In the genomic region with DNA sequence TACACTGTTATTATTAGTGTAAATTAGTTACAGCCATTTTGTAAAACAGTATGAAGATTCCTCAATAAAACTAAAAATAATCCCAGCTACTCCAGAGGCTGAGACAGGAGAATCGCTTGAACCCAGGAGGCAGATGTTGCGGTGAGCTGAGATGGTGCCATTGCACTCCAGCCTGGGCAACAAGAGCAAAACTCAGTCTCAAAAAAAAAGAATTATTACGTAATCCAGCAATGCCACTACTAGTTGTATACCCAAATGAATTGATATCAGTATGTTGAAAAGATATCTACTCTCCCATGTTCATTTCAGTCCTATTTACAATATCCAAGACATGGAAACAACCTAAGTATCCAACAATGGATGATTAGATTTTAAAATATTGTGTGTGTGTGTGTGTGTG, we compare ENCODE assay signal across 40 cellular contexts.
"Had no signal": no experiment of that assay in that cellular context is flagged by ENCODE, and none has a peak within 500 bp of the region (broad histone marks: within the 10 kb centered on the region; RNA-seq: fewer than 3 reads in every experiment).

No MANE protein-coding gene starts in this region.

- H3K9me3 ChIP-seq: adrenal gland, ascending aorta, body of pancreas, breast epithelium had no signal

- H3K4me1 Mint-ChIP-seq: activated naive CD4-positive, alpha-beta T cell treated with anti-CD3 and anti-CD28 coated beads, Interleukin-2, amount 10 ng/mL, durations not matched to agents 7 days and 5 days; activated naive CD4-positive, alpha-beta T cell treated with anti-CD3 and anti-CD28 coated beads, Interleukin-2, amount 50 U/mL, for 24 hours; activated naive CD8-positive, alpha-beta T cell treated with anti-CD3 and anti-CD28 coated beads for 36 hours; activated naive CD8-positive, alpha-beta T cell treated with anti-CD3 and anti-CD28 coated beads, Interleukin-2, amount 10 ng/mL, durations not matched to agents 7 days and 5 days; activated naive CD8-positive, alpha-beta T cell treated with anti-CD3 and anti-CD28 coated beads, Interleukin-2, amount 50 U/mL, for 24 hours; activated T-helper 17 cell treated with anti-CD3 and anti-CD28 coated beads, Interleukin-2, amount 50 U/mL, for 72 hours; central memory CD8-positive, alpha-beta T cell had no signal

- H3K27ac Mint-ChIP-seq: activated naive CD4-positive, alpha-beta T cell treated with anti-CD3 and anti-CD28 coated beads for 36 hours; activated naive CD4-positive, alpha-beta T cell treated with anti-CD3 and anti-CD28 coated beads, Interleukin-2, amount 10 ng/mL, durations not matched to agents 7 days and 5 days; activated naive CD4-positive, alpha-beta T cell treated with anti-CD3 and anti-CD28 coated beads, Interleukin-2, amount 50 U/mL, for 24 hours; activated naive CD4-positive, alpha-beta T cell treated with anti-CD3 and anti-CD28 coated beads, Interleukin-2, amount 50 U/mL, for 72 hours; activated naive CD8-positive, alpha-beta T cell; activated naive CD8-positive, alpha-beta T cell treated with anti-CD3 and anti-CD28 coated beads for 36 hours; activated naive CD8-positive, alpha-beta T cell treated with anti-CD3 and anti-CD28 coated beads, Interleukin-2, amount 10 ng/mL, durations not matched to agents 7 days and 5 days; activated naive CD8-positive, alpha-beta T cell treated with anti-CD3 and anti-CD28 coated beads, Interleukin-2, amount 50 U/mL, for 24 hours; activated T-cell treated with anti-CD3 and anti-CD28 coated beads, Interleukin-2, amount 50 U/mL, for 24 hours; activated T-cell treated with anti-CD3 and anti-CD28 coated beads, Interleukin-2, amount 50 U/mL, for 72 hours; activated T-helper 1 cell treated with anti-CD3 and anti-CD28 coated beads, Interleukin-12 subunit alpha, Interleukin-12 subunit beta, Interleukin-2, Interleukin-4 antibody, amounts not matched to agents 30 ng/mL and 10 ng/mL and 1 ng/mL, durations not matched to agents 14 hours and 24 hours and 36 hours; activated T-helper 17 cell treated with anti-CD3 and anti-CD28 coated beads, Interleukin-2, amount 50 U/mL, for 72 hours; activated T-helper 2 cell treated with anti-CD3 and anti-CD28 coated beads, Interferon-gamma antibody, Interleukin-2, Interleukin-4, amounts not matched to agents 10 μg/mL and 5 μg/mL and 100 μg/mL, durations not matched to agents 14 hours and 24 hours and 36 hours; brain had no signal

- H3K36me3 Mint-ChIP-seq: activated naive CD4-positive, alpha-beta T cell treated with anti-CD3 and anti-CD28 coated beads, Interleukin-2, amount 10 ng/mL, durations not matched to agents 7 days and 5 days; activated naive CD4-positive, alpha-beta T cell treated with anti-CD3 and anti-CD28 coated beads, Interleukin-2, amount 50 U/mL, for 24 hours; activated naive CD8-positive, alpha-beta T cell; activated naive CD8-positive, alpha-beta T cell treated with anti-CD3 and anti-CD28 coated beads for 36 hours; activated naive CD8-positive, alpha-beta T cell treated with anti-CD3 and anti-CD28 coated beads, Interleukin-2, amount 10 ng/mL, durations not matched to agents 7 days and 5 days had no signal

- H3K36me3 ChIP-seq: adrenal gland, ascending aorta, brain microvascular endothelial cell, breast epithelium, cardiac muscle cell had no signal

- H3K27me3 ChIP-seq: adrenal gland, ascending aorta, body of pancreas, brain microvascular endothelial cell, cardiac muscle cell had no signal

- H3K4me3 ChIP-seq: adrenal gland, ascending aorta, body of pancreas, breast epithelium, cardiac muscle cell had no signal

- H3K27me3 Mint-ChIP-seq: activated naive CD4-positive, alpha-beta T cell treated with anti-CD3 and anti-CD28 coated beads, Interleukin-2, amount 10 ng/mL, durations not matched to agents 7 days and 5 days; activated naive CD8-positive, alpha-beta T cell; activated naive CD8-positive, alpha-beta T cell treated with anti-CD3 and anti-CD28 coated beads for 36 hours; activated naive CD8-positive, alpha-beta T cell treated with anti-CD3 and anti-CD28 coated beads, Interleukin-2, amount 10 ng/mL, durations not matched to agents 7 days and 5 days; activated T-cell treated with anti-CD3 and anti-CD28 coated beads, Interleukin-2, amount 50 U/mL, for 24 hours; brain had no signal

- H3K4me3 Mint-ChIP-seq: activated naive CD4-positive, alpha-beta T cell treated with anti-CD3 and anti-CD28 coated beads for 36 hours; activated naive CD4-positive, alpha-beta T cell treated with anti-CD3 and anti-CD28 coated beads, Interleukin-2, amount 10 ng/mL, durations not matched to agents 7 days and 5 days; activated naive CD4-positive, alpha-beta T cell treated with anti-CD3 and anti-CD28 coated beads, Interleukin-2, amount 50 U/mL, for 24 hours; activated naive CD8-positive, alpha-beta T cell; activated naive CD8-positive, alpha-beta T cell treated with anti-CD3 and anti-CD28 coated beads for 36 hours; activated naive CD8-positive, alpha-beta T cell treated with anti-CD3 and anti-CD28 coated beads, Interleukin-2, amount 10 ng/mL, durations not matched to agents 7 days and 5 days; activated naive CD8-positive, alpha-beta T cell treated with anti-CD3 and anti-CD28 coated beads, Interleukin-2, amount 50 U/mL, for 24 hours; activated T-cell treated with anti-CD3 and anti-CD28 coated beads, Interleukin-2, amount 50 U/mL, for 24 hours; activated T-cell treated with anti-CD3 and anti-CD28 coated beads, Interleukin-2, amount 50 U/mL, for 4 hours; activated T-cell treated with anti-CD3 and anti-CD28 coated beads, Interleukin-2, amount 50 U/mL, for 72 hours; activated T-helper 1 cell treated with anti-CD3 and anti-CD28 coated beads, Interleukin-12 subunit alpha, Interleukin-12 subunit beta, Interleukin-2, Interleukin-4 antibody, amounts not matched to agents 30 ng/mL and 10 ng/mL and 1 ng/mL, durations not matched to agents 14 hours and 24 hours and 36 hours; activated T-helper 17 cell treated with anti-CD3 and anti-CD28 coated beads, Interleukin-2, amount 50 U/mL, for 72 hours; brain; central memory CD8-positive, alpha-beta T cell had no signal

- DNase-seq: activated effector memory CD4-positive, alpha-beta T cell treated with anti-CD3 and anti-CD28 coated beads, Interleukin-2, amount 50 U/mL, for 16 hours; activated effector memory CD4-positive, alpha-beta T cell treated with Interleukin-2 at 50 U/mL for 16 hours; activated gamma-delta T cell; activated gamma-delta T cell treated with Interleukin-2 at 50 U/mL for 16 hours; activated naive CD4-positive, alpha-beta T cell; activated naive CD4-positive, alpha-beta T cell treated with anti-CD3 and anti-CD28 coated beads for 36 hours; activated naive CD4-positive, alpha-beta T cell treated with anti-CD3 and anti-CD28 coated beads, Interleukin-2, amount 10 ng/mL, durations not matched to agents 7 days and 5 days; activated naive CD4-positive, alpha-beta T cell treated with anti-CD3 and anti-CD28 coated beads, Interleukin-2, amount 50 U/mL, for 16 hours; activated naive CD4-positive, alpha-beta T cell treated with Interleukin-2 at 50 U/mL for 16 hours; activated naive CD8-positive, alpha-beta T cell treated with anti-CD3 and anti-CD28 coated beads for 36 hours; activated naive CD8-positive, alpha-beta T cell treated with anti-CD3 and anti-CD28 coated beads, Interleukin-2, amount 10 ng/mL, durations not matched to agents 7 days and 5 days; activated naive CD8-positive, alpha-beta T cell treated with anti-CD3 and anti-CD28 coated beads, Interleukin-2, amount 50 U/mL, for 24 hours; activated T-cell treated with anti-CD3 and anti-CD28 coated beads, Interleukin-2, amount 50 U/mL, for 1 hour; activated T-cell treated with anti-CD3 and anti-CD28 coated beads, Interleukin-2, amount 50 U/mL, for 24 hours; activated T-cell treated with anti-CD3 and anti-CD28 coated beads, Interleukin-2, amount 50 U/mL, for 4 hours; activated T-cell treated with anti-CD3 and anti-CD28 coated beads, Interleukin-2, amount 50 U/mL, for 48 hours; activated T-cell treated with anti-CD3 and anti-CD28 coated beads, Interleukin-2, amount 50 U/mL, for 72 hours; adrenal gland; amniotic stem cell; amygdala; anterior cingulate cortex; aorta; body of pancreas; brain microvascular endothelial cell; caudate nucleus; central memory CD4-positive, alpha-beta T cell; cerebellar nuclear complex had no signal

- ATAC-seq: activated naive CD4-positive, alpha-beta T cell treated with anti-CD3 and anti-CD28 coated beads, Interleukin-2, amount 50 U/mL, for 72 hours; activated naive CD8-positive, alpha-beta T cell treated with anti-CD3 and anti-CD28 coated beads, Interleukin-2, amount 50 U/mL, for 24 hours; activated T-cell treated with anti-CD3 and anti-CD28 coated beads, Interleukin-2, amount 50 U/mL, for 4 hours; activated T-cell treated with anti-CD3 and anti-CD28 coated beads, Interleukin-2, amount 50 U/mL, for 72 hours; activated T-helper 17 cell treated with anti-CD3 and anti-CD28 coated beads, Interleukin-2, amount 50 U/mL, for 72 hours; body of pancreas had no signal

- FAIRE-seq: astrocyte, bronchial epithelial cell had no signal

- H3K27ac ChIP-seq: adrenal gland, ascending aorta, body of pancreas, brain microvascular endothelial cell, breast epithelium, cardiac muscle cell had no signal

- H3K9me3 Mint-ChIP-seq: activated naive CD4-positive, alpha-beta T cell treated with anti-CD3 and anti-CD28 coated beads, Interleukin-2, amount 10 ng/mL, durations not matched to agents 7 days and 5 days; activated naive CD4-positive, alpha-beta T cell treated with anti-CD3 and anti-CD28 coated beads, Interleukin-2, amount 50 U/mL, for 24 hours; activated naive CD8-positive, alpha-beta T cell treated with anti-CD3 and anti-CD28 coated beads, Interleukin-2, amount 50 U/mL, for 24 hours; activated T-cell treated with anti-CD3 and anti-CD28 coated beads, Interleukin-2, amount 50 U/mL, for 24 hours; activated T-helper 1 cell treated with anti-CD3 and anti-CD28 coated beads, Interleukin-12 subunit alpha, Interleukin-12 subunit beta, Interleukin-2, Interleukin-4 antibody, amounts not matched to agents 30 ng/mL and 10 ng/mL and 1 ng/mL, durations not matched to agents 14 hours and 24 hours and 36 hours; activated T-helper 2 cell treated with anti-CD3 and anti-CD28 coated beads, Interferon-gamma antibody, Interleukin-2, Interleukin-4, amounts not matched to agents 10 μg/mL and 5 μg/mL and 100 μg/mL, durations not matched to agents 14 hours and 24 hours and 36 hours had no signal

- H3K4me1 ChIP-seq: adrenal gland, ascending aorta, body of pancreas, breast epithelium had no signal
